In the genomic region with DNA sequence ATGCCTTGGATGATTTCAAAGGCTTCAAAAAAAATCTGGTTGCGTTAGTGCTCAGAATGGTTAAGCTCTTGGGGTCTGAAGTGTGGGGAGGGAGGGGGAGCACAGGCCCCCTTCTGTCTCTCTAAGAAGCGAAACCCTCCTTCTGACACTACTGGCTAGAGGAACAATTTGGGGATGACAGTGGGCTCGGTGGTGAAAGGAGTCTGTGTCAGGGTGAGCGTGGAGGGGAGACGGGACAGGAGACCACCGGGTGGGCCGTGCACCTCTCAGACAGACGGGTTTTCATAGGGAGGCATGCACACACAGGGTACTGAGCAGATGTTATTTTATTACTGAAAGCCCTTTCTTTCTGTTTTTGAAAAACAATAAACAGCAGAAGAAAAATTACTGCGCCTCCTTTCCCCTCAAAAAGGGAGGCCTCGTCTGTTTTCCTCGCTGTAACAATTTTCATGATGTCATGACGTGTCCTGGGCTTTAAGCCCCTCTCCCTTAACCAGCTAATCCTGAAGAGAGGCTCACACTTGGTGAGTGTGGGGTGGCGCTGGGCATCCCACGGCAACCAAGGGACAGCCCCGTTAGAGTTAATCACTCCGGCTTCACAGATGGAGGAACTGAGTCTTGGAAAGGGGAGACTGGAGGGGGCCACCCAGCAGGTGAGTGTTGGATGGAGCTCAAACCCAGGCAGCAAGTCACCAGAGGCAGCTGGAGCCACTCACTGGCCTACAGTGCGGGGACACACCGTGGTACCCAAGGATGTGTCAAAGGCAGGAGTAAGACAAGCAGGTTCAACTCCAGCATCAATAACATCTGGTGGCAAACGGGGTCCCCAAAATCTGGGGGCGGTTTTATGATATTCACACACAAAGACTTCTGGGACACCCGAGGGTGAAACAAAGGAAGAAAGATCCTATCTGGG, we compare ENCODE assay signal across 8 cellular contexts.
A peak's percentile ranks its signal among the peaks of the same experiment; 100 is the strongest.
DNase-seq lines count a peak whose midpoint lies in the region; ATAC-seq and TF ChIP-seq lines count a peak whose summit lies in the region.

No MANE protein-coding gene starts in this region.

- peaks cover 6 to 45% of the 10 kb centered on the region in 2 donors for H3K4me1 ChIP-seq in muscle layer of duodenum (ENCODE audit: control insufficient read depth in 1 of 2, insufficient read depth in 2 of 2, low read length in 2 of 2)

- no peak for DNase-seq in HFF-Myc (ENCODE audit: extremely low read depth, low read depth)
- DNase-seq in activated T-cell treated with anti-CD3 and anti-CD28 coated beads, Interleukin-2, amount 50 U/mL, for 48 hours = peak; percentile 27 to 29
- no peak for DNase-seq in KG1 (lab: John Stamatoyannopoulos, UW)
- no peak for DNase-seq in Kasumi-1 (lab: John Stamatoyannopoulos, UW)
- DNase-seq in midbrain (lab: John Stamatoyannopoulos, UW) = no peak
- no peak for DNase-seq in SKM-1 (lab: John Stamatoyannopoulos, UW; ENCODE audit: unreplicated experiment)

- no peaks in the 10 kb centered on the region for H3K9me3 ChIP-seq in muscle layer of duodenum (ENCODE audit: control insufficient read depth in 1 of 2, low read length in 2 of 2)

- TF ChIP-seq CTCF in HFF-Myc (IDR thresholded peaks at IDR 0.05; ENCODE audit: low read depth, low read length, missing control alignments) = no peak

- peak overlapping the region; percentile 46 for H3K27ac ChIP-seq in muscle layer of duodenum (ENCODE audit: low read length)

- H3K36me3 ChIP-seq in muscle layer of duodenum (ENCODE audit: control insufficient read depth in 1 of 2, insufficient read depth in 2 of 2, low read length in 2 of 2) = peaks cover 17 to 26% of the 10 kb centered on the region in 2 donors

- ATAC-seq in GM18511 (IDR thresholded peaks at IDR 0.05; ENCODE audit: unreplicated experiment) = peak; percentile 29

- no peaks in the 10 kb centered on the region for H3K27me3 ChIP-seq in muscle layer of duodenum (ENCODE audit: low read depth, low read length)

- H3K4me3 ChIP-seq in HFF-Myc (replicated peaks; ENCODE audit: low read depth, low read length) = 0 out of 2 replicates have a peak overlapping the region, but pooled peaks have one; percentile 2
- H3K4me3 ChIP-seq in muscle layer of duodenum (ENCODE audit: low read depth in 1 of 2, low read length in 2 of 2) = no peak overlapping the region

Comparison
In these comparisons a context has a peak if more than half of its experiments do, and no peak if none do; other contexts are left out.
1. DNase-seq: peak in activated T-cell treated with anti-CD3 and anti-CD28 coated beads, Interleukin-2, amount 50 U/mL, for 48 hours (2 of 2); none in HFF-Myc (single experiment), KG1 (single experiment), Kasumi-1 (0 of 2), midbrain (single experiment) and SKM-1 (single experiment).